Comparison of ENCODE assay signal across 8 cellular contexts in genomic region chr12:45216983-45217485, GRCh38. TPM values are rescaled to one million over a fixed set of nuclear protein-coding genes. Genes with fewer than 3 reads are reported as not detected.
A peak's percentile ranks its signal among the peaks of the same experiment; 100 is the strongest.
DNase-seq lines count a peak whose midpoint lies in the region; ATAC-seq, FAIRE-seq and TF ChIP-seq lines count a peak whose summit lies in the region.

No MANE protein-coding gene starts in this region.

- WGBS in psoas muscle, 3 donors, result 1% methylated on average over 9 of the region's 9 CpGs

- H3K79me2 ChIP-seq in PC-9 (ENCODE audit: low read depth), result peaks cover 87% of the 10 kb centered on the region

- H2AFZ ChIP-seq in PC-9, result peak overlapping the region; percentile 80

- TF ChIP-seq CTCF in PC-9 (conservative IDR thresholded peaks at IDR 0.05) (no peak), epithelial cell of proximal tubule (conservative IDR thresholded peaks at IDR 0.05; ENCODE audit: low read depth, low read length) (no peak), psoas muscle (IDR thresholded peaks at IDR 0.05) (no peak), GM10266 (IDR thresholded peaks at IDR 0.05; ENCODE audit: control insufficient read depth, insufficient read depth, low read depth, missing control alignments) (no peak)

- DNase-seq in GM18507 (ENCODE audit: extremely low spot score, insufficient read length, low read depth) (no peak), PC-9 (no peak), epithelial cell of proximal tubule (ENCODE audit: low read depth) (no peak), psoas muscle (no peak), SIG-M5 (lab: John Stamatoyannopoulos, UW) (no peak), GM10266 (ENCODE audit: extremely low spot score) (no peak), KG1 (lab: John Stamatoyannopoulos, UW) (no peak), hippocampal formation (lab: John Stamatoyannopoulos, UW) (no peak)

- FAIRE-seq in GM18507 (lab: Jason Lieb, UNC), result peak; percentile 59

- peak overlapping the region; percentile 83 for H3K4me2 ChIP-seq in PC-9

- H4K20me1 ChIP-seq in PC-9 (ENCODE audit: insufficient read depth), result no peaks in the 10 kb centered on the region

- no peaks in the 10 kb centered on the region for H3K9me2 ChIP-seq in PC-9 (ENCODE audit: insufficient read depth)

- no TSS peak for BruUV-seq in PC-9 (replicated peaks; lab: Mats Ljungman, UMichigan)

- H3K27ac ChIP-seq in PC-9, result peak overlapping the region; percentile 93
- peak overlapping the region; percentile 98 for H3K27ac ChIP-seq in psoas muscle

- H3K4me3 ChIP-seq in PC-9 (peak overlapping the region; percentile 86), epithelial cell of proximal tubule (ENCODE audit: low read depth, low read length) (peak overlapping the region; percentile 89), psoas muscle (peak overlapping the region; percentile 98)

- H3K9me3 ChIP-seq in PC-9 (ENCODE audit: insufficient read depth, low read depth) (no peaks in the 10 kb centered on the region), psoas muscle (no peaks in the 10 kb centered on the region)

- no peaks in the 10 kb centered on the region for H3K27me3 ChIP-seq in PC-9 (ENCODE audit: insufficient read depth, low read depth)
- H3K27me3 ChIP-seq in psoas muscle (ENCODE audit: insufficient read depth in 3 of 3, low read length in 2 of 3), result no peaks in the 10 kb centered on the region

- no peaks in the 10 kb centered on the region for H3K36me3 ChIP-seq in PC-9 (ENCODE audit: low read depth)
- no peaks in the 10 kb centered on the region for H3K36me3 ChIP-seq in psoas muscle (ENCODE audit: insufficient read depth in 1 of 2, low read depth in 1 of 2)

- H3F3A ChIP-seq in PC-9 (ENCODE audit: insufficient read depth, low read depth), result peaks cover 53% of the 10 kb centered on the region

- POLR2A ChIA-PET in PC-9 (lab: Charles Lee; ENCODE audit: unreplicated experiment), result interaction anchor here (0.6 kb wide), 1 partner anchor 43 kb away, joined by 4 read pairs; no protein-coding TSS in a partner anchor

- no peak for ATAC-seq in psoas muscle

- intact Hi-C loops in PC-9 (cut with micrococcal nuclease; ENCODE audit: unreplicated experiment) (loop anchor here (2.0 to 5.0 kb wide), 2 partner anchors 52 to 510 kb away; partner anchors contain the start of gene ARID2), psoas muscle (cut with DNase I) (loop anchor here in 1 of 2 donors (5.0 to 10.0 kb wide), 5 partner anchors 45 to 508 kb away; partner anchors contain the start of gene ARID2)

- CTCF ChIA-PET in PC-9 (lab: Charles Lee), result interaction anchor here (1.6 kb wide), 1 partner anchor 52 kb away, joined by 3 read pairs; no protein-coding TSS in a partner anchor

- H3K4me1 ChIP-seq in PC-9 (replicated peaks; ENCODE audit: insufficient read depth) (peaks cover 47% of the 10 kb centered on the region), psoas muscle (peaks cover 29% of the 10 kb centered on the region)

RNA-seq across cellular contexts. Expression of gene ANO6, which starts 1.1 kb away (rescaled TPM):
- total RNA-seq in PC-9 (2021) (46.1 and 51.4 TPM in 2 replicates), epithelial cell of proximal tubule (37.4 and 57.6 TPM in 2 replicates), psoas muscle (100 to 1,000 TPM in 1 of 4 donors, 10 to 100 TPM in 3; 51.5 to 121 (median 65.5) TPM)
- 10 to 100 TPM; 25.6 to 36.9 (median 26.1) TPM for polyA plus RNA-seq in psoas muscle
